In the genomic region with DNA sequence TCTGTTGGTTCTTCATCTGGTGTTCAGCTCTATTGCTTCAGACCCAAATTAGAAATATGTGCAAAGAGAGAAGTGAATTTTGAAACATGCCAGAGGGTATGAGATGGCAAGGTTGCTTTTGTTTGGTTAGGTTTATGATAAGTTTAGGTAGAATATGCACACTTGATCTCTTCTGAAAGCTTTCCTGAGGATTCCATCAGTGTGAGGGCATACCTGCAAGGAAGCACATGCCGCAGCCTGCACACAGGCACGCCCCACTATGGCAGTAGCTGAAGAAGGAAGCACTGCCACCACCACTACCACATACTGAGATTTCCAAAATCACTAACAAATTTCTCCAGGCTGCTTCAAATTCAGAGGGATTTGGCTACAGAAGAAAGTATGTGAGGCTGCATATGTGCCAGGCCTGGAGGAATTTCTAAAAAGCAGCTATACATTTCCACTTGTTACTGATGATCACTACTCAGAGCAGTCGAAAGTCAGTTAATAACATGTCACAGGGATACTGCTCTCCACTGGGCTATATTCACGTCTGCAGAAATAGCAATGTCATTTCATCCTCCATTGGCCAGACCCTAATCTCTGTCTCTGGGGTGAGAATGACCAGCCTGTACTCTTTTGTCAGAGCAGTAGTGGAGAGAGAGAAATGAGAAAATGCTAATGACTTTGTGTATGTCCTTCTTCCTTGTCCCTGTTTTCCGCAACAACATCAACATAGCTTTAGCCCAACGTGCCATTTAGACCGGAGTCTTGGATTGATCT, we compare ENCODE assay signal across 14 cellular contexts.
DNase-seq lines count a peak whose midpoint lies in the region; ATAC-seq and TF ChIP-seq lines count a peak whose summit lies in the region.
"Had no signal": no experiment of that assay in that cellular context is flagged by ENCODE, and none has a peak within 500 bp of the region (broad histone marks: within the 10 kb centered on the region; RNA-seq: fewer than 3 reads in every experiment).

No MANE protein-coding gene starts in this region.

- WGBS in adrenal gland, 4 donors = 73 to 80% (median 77%) methylated on average over 5 to 7 of the region's 7 CpGs

- TF ChIP-seq CTCF in natural killer cell (IDR thresholded peaks at IDR 0.05) (no peak), adrenal gland (IDR thresholded peaks at IDR 0.05) (no peak)

- H3K36me3 Mint-ChIP-seq in natural killer cell = no peaks in the 10 kb centered on the region

- H3K4me1 ChIP-seq in BLaER1 treated with 17β-estradiol and CSF1 and Interleukin-3, amounts not matched to agents 10 nM and 100 nM = peaks cover 18 to 44% (median 33%) of the 10 kb centered on the region in 10 experiments
- no peaks in the 10 kb centered on the region for H3K4me1 ChIP-seq in adrenal gland (replicated peaks in 1 of 2)

- H3K4me1 Mint-ChIP-seq in natural killer cell = peaks cover 55 to 63% of the 10 kb centered on the region in 2 donors

- peak; percentile 59 for ATAC-seq in esophagus mucosa
- no peak for ATAC-seq in natural killer cell
- no peak for ATAC-seq in GM21619 (IDR thresholded peaks at IDR 0.05; ENCODE audit: unreplicated experiment)
- no peak for ATAC-seq in GM21367 (IDR thresholded peaks at IDR 0.05; ENCODE audit: unreplicated experiment)

- DNase-seq in Caki2 (ENCODE audit: low read depth) (peak; percentile 15), natural killer cell (no peak), adrenal gland (no peak)
- DNase-seq: DMS79 treated with DMSO at 0.1 percent for 48 hours, NCI-H1105 treated with DMSO at 0.1 percent for 48 hours, NCI-H1694 treated with DMSO at 0.1 percent for 48 hours, NCI-H345, NCI-H526 treated with DMSO at 0.1 percent for 48 hours had no signal

- H3K27ac Mint-ChIP-seq in natural killer cell = peak overlapping the region; percentile 75 to 97

- in situ Hi-C loops in Caki2 (cut with HindIII; ENCODE audit: low pct_unique_long_range_greater_than_20kb, low sequenced_read_pairs) = no loop called here

- no peaks in the 10 kb centered on the region for H3K27me3 ChIP-seq in BLaER1 treated with 17β-estradiol and CSF1 and Interleukin-3, amounts not matched to agents 10 nM and 100 nM
- no peaks in the 10 kb centered on the region for H3K27me3 ChIP-seq in adrenal gland

- intact Hi-C loops in natural killer cell (cut with micrococcal nuclease) = no loop called here
- intact Hi-C loops in adrenal gland (cut with DNase I) = no loop called here

- peak overlapping the region in 9 of 11 experiments; percentile 21 to 81 (median 57); a peak in 19 of 22 replicates for H3K4me2 ChIP-seq in BLaER1 treated with 17β-estradiol and CSF1 and Interleukin-3, amounts not matched to agents 10 nM and 100 nM

- H4K20me1 ChIP-seq in BLaER1 treated with 17β-estradiol and CSF1 and Interleukin-3, amounts not matched to agents 10 nM and 100 nM = no peaks in the 10 kb centered on the region

- H3K36me3 ChIP-seq in BLaER1 treated with 17β-estradiol and CSF1 and Interleukin-3, amounts not matched to agents 10 nM and 100 nM = no peaks in the 10 kb centered on the region
- no peaks in the 10 kb centered on the region for H3K36me3 ChIP-seq in adrenal gland (replicated peaks in 1 of 2)
- H3K36me3 ChIP-seq: HAP-1 had no signal

- no peaks in the 10 kb centered on the region for H3K27me3 Mint-ChIP-seq in natural killer cell (ENCODE audit: low read depth in 2 of 2)

- H3K9me3 Mint-ChIP-seq in natural killer cell = peaks cover 0 to 2% of the 10 kb centered on the region in 2 donors

- H3K4me3 Mint-ChIP-seq in natural killer cell = peak overlapping the region; percentile 68

- no peak overlapping the region for H3K4me3 ChIP-seq in BLaER1 treated with 17β-estradiol and CSF1 and Interleukin-3, amounts not matched to agents 10 nM and 100 nM
- H3K4me3 ChIP-seq in adrenal gland = no peak overlapping the region
- H3K4me3 ChIP-seq: HAP-1 had no signal

- H3K9ac ChIP-seq in BLaER1 treated with 17β-estradiol and CSF1 and Interleukin-3, amounts not matched to agents 10 nM and 100 nM = no peak overlapping the region

- peak overlapping the region in 1 of 11 experiments; percentile 19; a peak in 1 of 22 replicates for H3K27ac ChIP-seq in BLaER1 treated with 17β-estradiol and CSF1 and Interleukin-3, amounts not matched to agents 10 nM and 100 nM
- H3K27ac ChIP-seq in adrenal gland = no peak overlapping the region
- H3K27ac ChIP-seq: HL-60 had no signal

- TF ChIP-seq POLR2A in adrenal gland (IDR thresholded peaks at IDR 0.05) = no peak

- no peaks in the 10 kb centered on the region for H3K9me3 ChIP-seq in BLaER1 treated with 17β-estradiol and CSF1 and Interleukin-3, amounts not matched to agents 10 nM and 100 nM (replicated peaks in 1 of 11)
- no peaks in the 10 kb centered on the region for H3K9me3 ChIP-seq in adrenal gland (replicated peaks in 1 of 3)
- H3K9me3 ChIP-seq: HAP-1 had no signal
